14 cellular contexts compared by ENCODE assay signal in genomic region chr5:144028058-144028457, GRCh38.
A peak's percentile ranks its signal among the peaks of the same experiment; 100 is the strongest.
DNase-seq lines count a peak whose midpoint lies in the region; ATAC-seq and TF ChIP-seq lines count a peak whose summit lies in the region.
"Had no signal": no experiment of that assay in that cellular context is flagged by ENCODE, and none has a peak within 500 bp of the region (broad histone marks: within the 10 kb centered on the region; RNA-seq: fewer than 3 reads in every experiment).

No MANE protein-coding gene starts in this region.

- DNase-seq in NCI-H82 (lab: John Stamatoyannopoulos, UW) = peak; percentile 9
- no peak for DNase-seq in NCI-H82 treated with DMSO at 0.1 percent for 48 hours (lab: John Stamatoyannopoulos, UW; ENCODE audit: unreplicated experiment)
- peak; percentile 71 for DNase-seq in astrocyte of the hippocampus (ENCODE audit: low read depth, low spot score)
- DNase-seq in right atrium auricular region (ENCODE audit: low spot score) = no peak
- DNase-seq in thoracic aorta (ENCODE audit: low spot score) = no peak
- DNase-seq in ureter (ENCODE audit: low spot score) = no peak
- DNase-seq in CD4-positive, alpha-beta T cell = no peak
- DNase-seq: activated CD4-positive, alpha-beta T cell treated with anti-CD3 and anti-CD28 coated beads, Interleukin-2, amount 10 ng/mL, durations not matched to agents 24 days and 14 days; activated naive CD8-positive, alpha-beta T cell treated with anti-CD3 and anti-CD28 coated beads for 36 hours; naive thymus-derived CD8-positive, alpha-beta T cell; SIG-M5 had no signal

- POLR2A ChIA-PET in CD4-positive, alpha-beta T cell (lab: Charles Lee) = no interaction called here

- no peak overlapping the region for H3K4me3 Mint-ChIP-seq in CD4-positive, alpha-beta T cell
- H3K4me3 Mint-ChIP-seq: activated CD4-positive, alpha-beta T cell treated with anti-CD3 and anti-CD28 coated beads, Interleukin-2, amount 10 ng/mL, durations not matched to agents 24 days and 14 days; activated naive CD8-positive, alpha-beta T cell treated with anti-CD3 and anti-CD28 coated beads for 36 hours; naive thymus-derived CD8-positive, alpha-beta T cell had no signal

- H3K27ac Mint-ChIP-seq in CD4-positive, alpha-beta T cell = no peak overlapping the region
- H3K27ac Mint-ChIP-seq: activated CD4-positive, alpha-beta T cell treated with anti-CD3 and anti-CD28 coated beads, Interleukin-2, amount 10 ng/mL, durations not matched to agents 24 days and 14 days; activated naive CD8-positive, alpha-beta T cell treated with anti-CD3 and anti-CD28 coated beads for 36 hours; naive thymus-derived CD8-positive, alpha-beta T cell had no signal

- no peaks in the 10 kb centered on the region for H3K9me3 ChIP-seq in right atrium auricular region
- no peaks in the 10 kb centered on the region for H3K9me3 ChIP-seq in thoracic aorta
- H3K9me3 ChIP-seq in CD4-positive, alpha-beta T cell (ENCODE audit: control insufficient read depth, low read length) = no peaks in the 10 kb centered on the region
- H3K9me3 ChIP-seq: BLaER1 treated with 17β-estradiol and CSF1 and Interleukin-3, amounts not matched to agents 10 nM and 100 nM had no signal

- H3K27ac ChIP-seq in right atrium auricular region (peak overlapping the region; percentile 28 to 49), thoracic aorta (no peak overlapping the region)
- H3K27ac ChIP-seq in CD4-positive, alpha-beta T cell (ENCODE audit: low read depth, low read length) = no peak overlapping the region
- H3K27ac ChIP-seq: BLaER1 treated with 17β-estradiol and CSF1 and Interleukin-3, amounts not matched to agents 10 nM and 100 nM had no signal

- H3K36me3 Mint-ChIP-seq in CD4-positive, alpha-beta T cell (ENCODE audit: low read depth) = no peaks in the 10 kb centered on the region
- H3K36me3 Mint-ChIP-seq: activated naive CD8-positive, alpha-beta T cell treated with anti-CD3 and anti-CD28 coated beads for 36 hours; naive thymus-derived CD8-positive, alpha-beta T cell had no signal

- CTCF ChIA-PET in CD4-positive, alpha-beta T cell (lab: Charles Lee) = no interaction called here

- intact Hi-C loops in CD4-positive, alpha-beta T cell (cut with DNase I, micrococcal nuclease) = no loop called here

- peaks cover 18% of the 10 kb centered on the region for H3K27me3 Mint-ChIP-seq in CD4-positive, alpha-beta T cell

- no peaks in the 10 kb centered on the region for H3K9me3 Mint-ChIP-seq in CD4-positive, alpha-beta T cell
- H3K9me3 Mint-ChIP-seq: activated CD4-positive, alpha-beta T cell treated with anti-CD3 and anti-CD28 coated beads, Interleukin-2, amount 10 ng/mL, durations not matched to agents 24 days and 14 days; activated naive CD8-positive, alpha-beta T cell treated with anti-CD3 and anti-CD28 coated beads for 36 hours had no signal

- no peak for TF ChIP-seq CTCF in right atrium auricular region (IDR thresholded peaks at IDR 0.05)
- no peak for TF ChIP-seq CTCF in thoracic aorta (IDR thresholded peaks at IDR 0.05)
- TF ChIP-seq CTCF in CD4-positive, alpha-beta T cell (IDR thresholded peaks at IDR 0.05) = no peak

- H3K27me3 ChIP-seq in right atrium auricular region = no peaks in the 10 kb centered on the region
- no peaks in the 10 kb centered on the region for H3K27me3 ChIP-seq in thoracic aorta (replicated peaks; ENCODE audit: insufficient read depth)
- no peaks in the 10 kb centered on the region for H3K27me3 ChIP-seq in CD4-positive, alpha-beta T cell (ENCODE audit: control insufficient read depth, insufficient read depth, low read length)
- H3K27me3 ChIP-seq: BLaER1 treated with 17β-estradiol and CSF1 and Interleukin-3, amounts not matched to agents 10 nM and 100 nM had no signal

- H3K36me3 ChIP-seq in right atrium auricular region (no peaks in the 10 kb centered on the region), thoracic aorta (no peaks in the 10 kb centered on the region)
- H3K36me3 ChIP-seq: BLaER1 treated with 17β-estradiol and CSF1 and Interleukin-3, amounts not matched to agents 10 nM and 100 nM had no signal

- no peaks in the 10 kb centered on the region for H3K4me1 Mint-ChIP-seq in CD4-positive, alpha-beta T cell (ENCODE audit: low read depth)
- H3K4me1 Mint-ChIP-seq: activated CD4-positive, alpha-beta T cell treated with anti-CD3 and anti-CD28 coated beads, Interleukin-2, amount 10 ng/mL, durations not matched to agents 24 days and 14 days; activated naive CD8-positive, alpha-beta T cell treated with anti-CD3 and anti-CD28 coated beads for 36 hours; naive thymus-derived CD8-positive, alpha-beta T cell had no signal

- ATAC-seq in thoracic aorta (ENCODE audit: insufficient number of reproducible peaks, low FRiP score, low read depth) (no peak), GM18870 (IDR thresholded peaks at IDR 0.05; ENCODE audit: unreplicated experiment) (no peak)
- ATAC-seq in CD4-positive, alpha-beta T cell (ENCODE audit: poor library complexity) = no peak
- ATAC-seq: GM12878; naive thymus-derived CD8-positive, alpha-beta T cell had no signal

- H3K4me1 ChIP-seq in right atrium auricular region (peaks cover 0 to 20% of the 10 kb centered on the region in 2 donors), thoracic aorta (ENCODE audit: control insufficient read depth in 1 of 2, low read depth in 2 of 2) (peaks cover 0 to 17% of the 10 kb centered on the region in 2 donors)
- H3K4me1 ChIP-seq: BLaER1 treated with 17β-estradiol and CSF1 and Interleukin-3, amounts not matched to agents 10 nM and 100 nM had no signal

- H3K4me3 ChIP-seq in right atrium auricular region = no peak overlapping the region
- H3K4me3 ChIP-seq in thoracic aorta = peak overlapping the region; percentile 38
- H3K4me3 ChIP-seq: BLaER1 treated with 17β-estradiol and CSF1 and Interleukin-3, amounts not matched to agents 10 nM and 100 nM; GM12878 had no signal

Comparison
In these comparisons a context has a peak if more than half of its experiments do, and no peak if none do; other contexts are left out.
1. DNase-seq: peak in NCI-H82 (single experiment) and astrocyte of the hippocampus (single experiment); none in NCI-H82 treated with DMSO at 0.1 percent for 48 hours (single experiment), right atrium auricular region (single experiment), thoracic aorta (single experiment), ureter (single experiment) and CD4-positive, alpha-beta T cell (0 of 10).
2. H3K27ac ChIP-seq: peak in right atrium auricular region (2 of 2); none in thoracic aorta (0 of 2) and CD4-positive, alpha-beta T cell (single experiment).